In genomic region chr20:51220293-51220706, GRCh38 we compare ENCODE assay signal across 8 cellular contexts.
DNase-seq lines count a peak whose midpoint lies in the region; ATAC-seq and TF ChIP-seq lines count a peak whose summit lies in the region.

No MANE protein-coding gene starts in this region.

- H3K4me1 ChIP-seq in cardiac muscle cell (ENCODE audit: low read depth) (peaks cover 6% of the 10 kb centered on the region), breast epithelium (no peaks in the 10 kb centered on the region)

- no peaks in the 10 kb centered on the region for H3K9me3 ChIP-seq in cardiac muscle cell (ENCODE audit: low read depth)
- peaks cover 6 to 8% of the 10 kb centered on the region in 2 donors for H3K9me3 ChIP-seq in breast epithelium

- TF ChIP-seq POLR2A in breast epithelium (IDR thresholded peaks at IDR 0.05) = no peak

- H3K4me3 ChIP-seq in cardiac muscle cell = no peak overlapping the region
- no peak overlapping the region for H3K4me3 ChIP-seq in breast epithelium

- H3K36me3 ChIP-seq in cardiac muscle cell (no peaks in the 10 kb centered on the region), breast epithelium (no peaks in the 10 kb centered on the region)

- H3K27ac ChIP-seq in cardiac muscle cell (no peak overlapping the region), VCaP (no peak overlapping the region), breast epithelium (no peak overlapping the region)

- peak; percentile 95 for TF ChIP-seq CTCF in cardiac muscle cell (IDR thresholded peaks at IDR 0.05; ENCODE audit: low read depth, low read length)
- peak; percentile 83 for TF ChIP-seq CTCF in VCaP (conservative IDR thresholded peaks at IDR 0.05)
- peak; percentile 23 to 43 (median 39) for TF ChIP-seq CTCF in breast epithelium (IDR thresholded peaks at IDR 0.05)

- DNase-seq in cardiac muscle cell (ENCODE audit: low read depth in 1 of 2, low spot score in 1 of 2) = peak; percentile 32 to 41
- no peak for DNase-seq in Right ventricle myocardium inferior (ENCODE audit: missing footprints)
- DNase-seq in breast epithelium (ENCODE audit: low spot score in 2 of 2) = no peak
- peak; percentile 42 to 50 for DNase-seq in lung microvascular endothelial cell (ENCODE audit: low read depth in 2 of 2)
- peak; percentile 9 to 31 for DNase-seq in stimulated activated CD8-positive, alpha-beta memory T cell treated with anti-CD3 and anti-CD28 coated beads, Interleukin-7, amount 100 ng/mL, for 1 hour (ENCODE audit: low read depth in 2 of 2)
- no peak for DNase-seq in NCI-H2029 treated with DMSO at 0.1 percent for 48 hours (lab: John Stamatoyannopoulos, UW)

- intact Hi-C loops in Right ventricle myocardium inferior (cut with DNase I) = loop anchor here (5.0 kb wide), 1 partner anchor 87 kb away; no protein-coding TSS in a partner anchor
- intact Hi-C loops in breast epithelium (cut with DNase I; ENCODE audit: low total_unique reads) = no loop called here

- H3K27me3 ChIP-seq in cardiac muscle cell = no peaks in the 10 kb centered on the region
- H3K27me3 ChIP-seq in breast epithelium = peaks cover 0 to 28% of the 10 kb centered on the region in 2 donors

- ATAC-seq in Right ventricle myocardium inferior (no peak), GM21367 (IDR thresholded peaks at IDR 0.05; ENCODE audit: unreplicated experiment) (no peak)

Comparison
In these comparisons a context has a peak if more than half of its experiments do, and no peak if none do; other contexts are left out.
1. DNase-seq: peak in cardiac muscle cell (2 of 2), lung microvascular endothelial cell (2 of 2) and stimulated activated CD8-positive, alpha-beta memory T cell treated with anti-CD3 and anti-CD28 coated beads, Interleukin-7, amount 100 ng/mL, for 1 hour (2 of 2); none in Right ventricle myocardium inferior (single experiment), breast epithelium (0 of 2) and NCI-H2029 treated with DMSO at 0.1 percent for 48 hours (single experiment).
2. CTCF ChIP-seq: peak in every context shown above with its lines; median percentile 95 in cardiac muscle cell; 83 in VCaP; 39 in breast epithelium.